In the genomic region with DNA sequence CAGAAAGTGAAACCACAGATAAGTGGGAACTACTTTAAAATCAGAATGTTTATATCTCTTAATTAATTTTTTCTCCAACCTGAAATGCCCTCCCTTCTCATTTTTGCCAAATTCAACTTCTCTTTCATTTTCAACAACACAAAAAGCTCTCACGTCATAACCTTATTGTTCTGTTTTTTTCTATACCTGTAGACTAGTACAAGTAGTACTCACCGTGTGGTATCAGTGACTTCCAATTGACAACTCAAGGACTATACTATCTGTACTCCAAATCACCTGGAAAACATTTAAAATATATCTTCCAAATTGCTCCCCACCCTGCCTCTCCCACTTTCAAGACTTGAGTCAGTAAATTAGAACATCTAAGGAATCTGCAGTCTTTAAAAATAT, we compare ENCODE assay signal across 14 cellular contexts.
DNase-seq lines count a peak whose midpoint lies in the region; FAIRE-seq and TF ChIP-seq lines count a peak whose summit lies in the region.
"Had no signal": no experiment of that assay in that cellular context is flagged by ENCODE, and none has a peak within 500 bp of the region (broad histone marks: within the 10 kb centered on the region; RNA-seq: fewer than 3 reads in every experiment).

No MANE protein-coding gene starts in this region.

- peaks cover 9% of the 10 kb centered on the region for H3K4me1 ChIP-seq in ACC112 (ENCODE audit: control insufficient read depth, insufficient read depth, low read length, unreplicated experiment)
- peaks cover 12% of the 10 kb centered on the region for H3K4me1 ChIP-seq in GM23248 (ENCODE audit: insufficient read depth)
- peaks cover 7% of the 10 kb centered on the region for H3K4me1 ChIP-seq in keratinocyte (ENCODE audit: control insufficient read depth, extremely low read depth, insufficient read depth, low read length)
- H3K4me1 ChIP-seq in sigmoid colon, result no peaks in the 10 kb centered on the region

- dilution Hi-C loops in keratinocyte (cut with MboI; ENCODE audit: extremely low pct_ligation_motif_present, low sequenced_read_pairs), result no loop called here

- no peak for DNase-seq in GM23248
- no peak for DNase-seq in keratinocyte (ENCODE audit: low read depth, low spot score)
- no peak for DNase-seq in NAMALWA (ENCODE audit: low spot score)
- DNase-seq in cerebellar nuclear complex (lab: John Stamatoyannopoulos, UW), result no peak
- no peak for DNase-seq in sigmoid colon
- DNase-seq in stimulated activated CD4-positive, alpha-beta T cell treated with anti-CD3 and anti-CD28 coated beads, Interleukin-15, amount 100 ng/mL, for 24 hours, result no peak
- DNase-seq: activated CD4-positive, CD25-positive, alpha-beta regulatory T cell treated with anti-CD3 and anti-CD28 coated beads, Interleukin-2, amount 50 U/mL, for 72 hours; activated gamma-delta T cell treated with Interleukin-2 at 50 U/mL for 16 hours; cortex of kidney; occipital lobe; stimulated activated CD4-positive, alpha-beta T cell treated with anti-CD3 and anti-CD28 coated beads, Interleukin-4, amount 100 ng/mL, for 1 hour had no signal

- no peaks in the 10 kb centered on the region for H3K9me2 ChIP-seq in GM23248 (ENCODE audit: insufficient read depth)

- H3K4me2 ChIP-seq in GM23248 (ENCODE audit: unreplicated experiment) (peak overlapping the region; percentile 84), keratinocyte (ENCODE audit: control insufficient read depth, extremely low read depth, insufficient read depth, low read depth, low read length) (peak overlapping the region; percentile 53)

- H4K20me1 ChIP-seq in GM23248 (ENCODE audit: insufficient read depth) (no peaks in the 10 kb centered on the region), keratinocyte (ENCODE audit: control insufficient read depth, extremely low read depth, insufficient read depth, low read length) (no peaks in the 10 kb centered on the region)

- H3K27me3 ChIP-seq in ACC112 (ENCODE audit: insufficient read depth, low read length) (no peaks in the 10 kb centered on the region), GM23248 (replicated peaks; ENCODE audit: insufficient read depth) (no peaks in the 10 kb centered on the region), keratinocyte (ENCODE audit: control insufficient read depth, extremely low read depth, insufficient read depth, low read length) (no peaks in the 10 kb centered on the region), sigmoid colon (no peaks in the 10 kb centered on the region)
- H3K27me3 ChIP-seq: gastroesophageal sphincter had no signal

- H3F3A ChIP-seq in GM23248 (ENCODE audit: insufficient read depth), result no peaks in the 10 kb centered on the region

- H3K79me2 ChIP-seq in ACC112 (ENCODE audit: control insufficient read depth, insufficient read depth, low read length, unreplicated experiment) (no peaks in the 10 kb centered on the region), GM23248 (ENCODE audit: insufficient read depth) (no peaks in the 10 kb centered on the region), keratinocyte (ENCODE audit: control insufficient read depth, insufficient read depth, low read length) (no peaks in the 10 kb centered on the region)

- H3K9ac ChIP-seq in GM23248 (peak overlapping the region; percentile 64), keratinocyte (ENCODE audit: control insufficient read depth, extremely low read depth, insufficient read depth, low read length) (peak overlapping the region; percentile 28)

- H3K36me3 ChIP-seq in ACC112 (ENCODE audit: insufficient read depth, low read length) (no peaks in the 10 kb centered on the region), GM23248 (ENCODE audit: low read depth) (no peaks in the 10 kb centered on the region), keratinocyte (ENCODE audit: control insufficient read depth in 2 of 2, extremely low read depth in 1 of 2, insufficient read depth in 2 of 2, low read length in 2 of 2) (no peaks in the 10 kb centered on the region), sigmoid colon (no peaks in the 10 kb centered on the region)
- H3K36me3 ChIP-seq: gastroesophageal sphincter had no signal

- TF ChIP-seq CTCF in WI38 (IDR thresholded peaks at IDR 0.05; ENCODE audit: low read depth, low read length) (no peak), keratinocyte (optimal IDR thresholded peaks at IDR 0.05 in 1 of 3, IDR thresholded peaks at IDR 0.05 in 1 of 3, conservative IDR thresholded peaks at IDR 0.05 in 1 of 3; ENCODE audit: extremely low read depth in 1 of 3, insufficient read depth in 2 of 3, low read length in 3 of 3) (no peak), sigmoid colon (IDR thresholded peaks at IDR 0.05) (no peak)

- intact Hi-C loops in sigmoid colon (cut with DNase I), result no loop called here

- no peak for TF ChIP-seq POLR2A in sigmoid colon (IDR thresholded peaks at IDR 0.05)

- WGBS in GM23248 (ENCODE audit: low coverage in 1 of 2, low lambda C conversion rate in 2 of 2, missing lambda C conversion rate in 2 of 2), 2 experiments, result 19 to 30% methylated on average over 2 of the region's 2 CpGs
- WGBS in sigmoid colon, 2 donors, result 79 to 90% methylated on average over 2 of the region's 2 CpGs

- no peak for TF ChIP-seq EP300 in sigmoid colon (IDR thresholded peaks at IDR 0.05)

- H3K9me1 ChIP-seq in keratinocyte (ENCODE audit: control insufficient read depth, extremely low read depth, insufficient read depth, low read length), result no peaks in the 10 kb centered on the region

- H3K9me3 ChIP-seq in GM23248 (ENCODE audit: low read depth), result no peaks in the 10 kb centered on the region
- H3K9me3 ChIP-seq in keratinocyte (ENCODE audit: control insufficient read depth, low read depth, low read length), result no peaks in the 10 kb centered on the region
- peaks cover 0 to 10% (median 3%) of the 10 kb centered on the region in 4 donors for H3K9me3 ChIP-seq in sigmoid colon

- H2AFZ ChIP-seq in ACC112 (ENCODE audit: low read length, unreplicated experiment) (peak overlapping the region; percentile 95), GM23248 (peak overlapping the region; percentile 52), keratinocyte (ENCODE audit: control insufficient read depth, low read length) (peak overlapping the region; percentile 17)

- peak; percentile 17 for FAIRE-seq in keratinocyte (lab: Jason Lieb, UNC)

- H3K27ac ChIP-seq in ACC112 (ENCODE audit: low read depth, low read length), result peak overlapping the region; percentile 58
- peak overlapping the region; percentile 44 for H3K27ac ChIP-seq in GM23248
- peak overlapping the region; percentile 51 for H3K27ac ChIP-seq in keratinocyte (ENCODE audit: control insufficient read depth, insufficient read depth, low read length)
- H3K27ac ChIP-seq in sigmoid colon, result no peak overlapping the region

- in situ Hi-C loops in GM23248 (cut with MboI), result no loop called here

- H3K4me3 ChIP-seq in ACC112 (ENCODE audit: low read depth, low read length), result peak overlapping the region; percentile 68
- H3K4me3 ChIP-seq in GM23248, result peak overlapping the region; percentile 67
- 0 out of 2 replicates have a peak overlapping the region, but pooled peaks have one; percentile 27 for H3K4me3 ChIP-seq in WI38 (ENCODE audit: low read depth, low read length)
- no peak overlapping the region for H3K4me3 ChIP-seq in keratinocyte (ENCODE audit: control insufficient read depth in 2 of 3, extremely low read depth in 1 of 3, insufficient read depth in 2 of 3, low read depth in 1 of 3, low read length in 3 of 3)
- H3K4me3 ChIP-seq in sigmoid colon, result peak overlapping the region in 1 of 4 donors; percentile 0

Comparison
In these comparisons a context has a peak if more than half of its experiments do, and no peak if none do; other contexts are left out.
1. H2AFZ ChIP-seq: peak in every context shown above with its lines; median percentile 95 in ACC112; 52 in GM23248; 17 in keratinocyte.
2. H3K27ac ChIP-seq: peak in ACC112 (single experiment), GM23248 (single experiment) and keratinocyte (single experiment); none in sigmoid colon (0 of 4).
3. H3K4me3 ChIP-seq: peak in ACC112 (single experiment), GM23248 (single experiment) and WI38 (single experiment); none in keratinocyte (0 of 3).